ENCODE assay signal across 1 cellular context in genomic region chr2:25041928-25042320, GRCh38.
TF ChIP-seq lines count a peak whose summit lies in the region.

TSS of gene EFR3B (plus strand) at chr2:25042076. CDS start at chr2:25042313, 237 bp downstream.

TF ChIP-seq in HepG2, 621 proteins besides CTCF, POLR2A, EP300 and RAD21 (continued from another document):
- no peak for TF ChIP-seq ARID5B (CRISPR knock-in tag; IDR thresholded peaks at IDR 0.05)
- no peak for TF ChIP-seq CREB1 (IDR thresholded peaks at IDR 0.05)
- no peak for TF ChIP-seq CREB1 (CRISPR knock-in tag; IDR thresholded peaks at IDR 0.05)
- TF ChIP-seq ZNF768 (CRISPR knock-in tag; IDR thresholded peaks at IDR 0.05), result no peak
- no peak for TF ChIP-seq MAFF (IDR thresholded peaks at IDR 0.05; ENCODE audit: low read depth, low read length)
- TF ChIP-seq REL (CRISPR knock-in tag; conservative IDR thresholded peaks at IDR 0.05), result no peak
- no peak for TF ChIP-seq AGO2 (optimal IDR thresholded peaks at IDR 0.05; ENCODE audit: low read depth, low read length)
- TF ChIP-seq SALL2 (CRISPR knock-in tag; IDR thresholded peaks at IDR 0.05), result peak; percentile 56; the same call in 1 of the 2 replicates
- no peak for TF ChIP-seq RNF219 (CRISPR knock-in tag; IDR thresholded peaks at IDR 0.05)
- no peak for TF ChIP-seq FIP1L1 (IDR thresholded peaks at IDR 0.05; ENCODE audit: borderline replicate concordance, insufficient read depth, low read depth, low read length)
- peak; percentile 37 for TF ChIP-seq HOXA3 (CRISPR knock-in tag; IDR thresholded peaks at IDR 0.05)
- no peak for TF ChIP-seq ZNF205 (CRISPR knock-in tag; IDR thresholded peaks at IDR 0.05)
- TF ChIP-seq NKX3-1 (CRISPR knock-in tag; IDR thresholded peaks at IDR 0.05), result no peak
- peak; percentile 4; the same call in 1 of the 2 replicates for TF ChIP-seq ZNF430 (CRISPR knock-in tag; IDR thresholded peaks at IDR 0.05)
- TF ChIP-seq PITX1 (CRISPR knock-in tag; IDR thresholded peaks at IDR 0.05), result no peak
- no peak for TF ChIP-seq ZBTB14 (CRISPR knock-in tag; IDR thresholded peaks at IDR 0.05)
- TF ChIP-seq ZNF670 (CRISPR knock-in tag; IDR thresholded peaks at IDR 0.05; ENCODE audit: borderline replicate concordance), result no peak
- no peak for TF ChIP-seq NCOR1 (IDR thresholded peaks at IDR 0.05; ENCODE audit: borderline replicate concordance, low read length)
- peak; percentile 15; the same call in 1 of the 2 replicates for TF ChIP-seq ZMYM4 (CRISPR knock-in tag; IDR thresholded peaks at IDR 0.05)
- no peak for TF ChIP-seq ZNF619 (CRISPR knock-in tag; IDR thresholded peaks at IDR 0.05)
- TF ChIP-seq ZNF432 (CRISPR knock-in tag; IDR thresholded peaks at IDR 0.05; ENCODE audit: borderline replicate concordance), result no peak
- no peak for TF ChIP-seq NFYB (CRISPR knock-in tag; IDR thresholded peaks at IDR 0.05)
TF ChIP-seq in HepG2: peak in this region for 32.
